In the genomic region with DNA sequence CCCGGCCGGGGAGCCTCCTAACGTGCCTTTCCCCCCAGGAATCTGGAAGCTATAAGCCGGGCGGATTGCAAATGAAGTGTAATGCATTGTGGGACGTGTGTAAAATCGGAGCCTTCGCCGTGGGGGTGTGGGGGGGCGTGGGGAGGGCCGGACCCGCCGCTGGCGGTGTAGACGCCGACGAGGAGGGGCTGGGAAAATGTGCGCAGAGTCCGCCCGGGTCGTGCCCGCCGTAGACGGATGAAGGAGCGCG, we compare ENCODE assay signal across 10 cellular contexts. TPM values are rescaled to one million over a fixed set of nuclear protein-coding genes. Genes with fewer than 3 reads are reported as not detected.
DNase-seq lines count a peak whose midpoint lies in the region; TF ChIP-seq lines count a peak whose summit lies in the region.
"Had no signal": no experiment of that assay in that cellular context is flagged by ENCODE, and none has a peak within 500 bp of the region (broad histone marks: within the 10 kb centered on the region; RNA-seq: fewer than 3 reads in every experiment).

No MANE protein-coding gene starts in this region.

- H3K4me2 ChIP-seq in SK-N-SH (peak overlapping the region; percentile 55; the same call in 1 of the 2 replicates), Karpas-422 (ENCODE audit: low read depth, low read length, poor library complexity, severe bottlenecking) (no peak overlapping the region)

- POLR2A ChIA-PET in SK-N-SH (lab: Yijun Ruan, JAX) = interaction anchor here (0.8 to 3.2 kb wide), 11 partner anchors 12 to 194 kb away, joined by 3 to 19 read pairs (median 5); no protein-coding TSS in a partner anchor

- H3K4me3 Mint-ChIP-seq in endothelial cell (ENCODE audit: unreplicated experiment) = peak overlapping the region; percentile 81
- H3K4me3 Mint-ChIP-seq in mesothelial cell of epicardium = peak overlapping the region; percentile 82

- peaks cover 46% of the 10 kb centered on the region for H3K27me3 ChIP-seq in SK-N-SH (ENCODE audit: insufficient read depth)
- H3K27me3 ChIP-seq in tibial nerve = peaks cover 0 to 4% of the 10 kb centered on the region in 2 donors
- no peaks in the 10 kb centered on the region for H3K27me3 ChIP-seq in Karpas-422 (ENCODE audit: low read length)

- WGBS in SK-N-SH (ENCODE audit: low lambda C conversion rate) = 8% methylated on average over 15 of the region's 26 CpGs
- 1% methylated on average over 23 to 26 of the region's 26 CpGs for WGBS in tibial nerve, 2 donors

- H3K9me3 ChIP-seq in SK-N-SH = no peaks in the 10 kb centered on the region
- H3K9me3 ChIP-seq in tibial nerve = no peaks in the 10 kb centered on the region
- no peaks in the 10 kb centered on the region for H3K9me3 ChIP-seq in Karpas-422 (ENCODE audit: low read length)

- H3K27ac ChIP-seq in SK-N-SH (ENCODE audit: low read depth in 2 of 2, low read length in 1 of 2) (peak overlapping the region in 1 of 2 experiments; percentile 95; a peak in 2 of 4 replicates), tibial nerve (peak overlapping the region in 3 of 4 donors; percentile 55 to 79 (median 60)), Karpas-422 (ENCODE audit: low read length) (no peak overlapping the region)

- H4K20me1 ChIP-seq in SK-N-SH (ENCODE audit: insufficient read depth) (no peaks in the 10 kb centered on the region), Karpas-422 (ENCODE audit: insufficient read depth, low read depth, low read length) (no peaks in the 10 kb centered on the region)

- DNase-seq in SK-N-SH (peak; percentile 73), endothelial cell (ENCODE audit: low spot score) (peak; percentile 18), mesothelial cell of epicardium (ENCODE audit: low spot score in 2 of 2, unreplicated experiment in 2 of 2) (no peak), tibial nerve (ENCODE audit: low spot score in 2 of 2) (no peak), NCI-H1694 treated with DMSO at 0.1 percent for 48 hours (lab: John Stamatoyannopoulos, UW) (no peak), NCI-H446 (lab: John Stamatoyannopoulos, UW) (no peak), Karpas-422 (no peak)
- DNase-seq: activated CD8-positive, alpha-beta memory T cell treated with anti-CD3 and anti-CD28 coated beads, Interleukin-2, amount 50 U/mL, for 4 hours; HCEC 1CT; stimulated activated CD4-positive, alpha-beta T cell treated with anti-CD3 and anti-CD28 coated beads, Interleukin-4, amount 100 ng/mL, for 1 hour had no signal

- no peak for TF ChIP-seq POLR2A in tibial nerve (IDR thresholded peaks at IDR 0.05)

- no peak for TF ChIP-seq RAD21 in SK-N-SH (IDR thresholded peaks at IDR 0.05; ENCODE audit: low read length)

- H3K27me3 Mint-ChIP-seq in endothelial cell (ENCODE audit: unreplicated experiment) (peaks cover 4% of the 10 kb centered on the region), mesothelial cell of epicardium (ENCODE audit: low read depth) (no peaks in the 10 kb centered on the region)

- H3K4me1 ChIP-seq in SK-N-SH (ENCODE audit: control insufficient read depth in 1 of 2, insufficient read depth in 2 of 2, low read depth in 1 of 2, low read length in 1 of 2) (peaks cover 0 to 10% of the 10 kb centered on the region in 2 experiments; a peak in 2 of 4 replicates), tibial nerve (peaks cover 0 to 51% (median 5%) of the 10 kb centered on the region in 4 donors), Karpas-422 (ENCODE audit: low read length) (no peaks in the 10 kb centered on the region)

- H3K4me3 ChIP-seq in SK-N-SH (ENCODE audit: low read depth in 2 of 2, low read length in 1 of 2) (peak overlapping the region; percentile 39 to 58; a peak in 3 of 4 replicates), tibial nerve (peak overlapping the region; percentile 50 to 72 (median 60)), Karpas-422 (ENCODE audit: low read length) (no peak overlapping the region)

- H3K9ac ChIP-seq in SK-N-SH (no peak overlapping the region), Karpas-422 (ENCODE audit: low read length) (no peak overlapping the region)

- peaks cover 11% of the 10 kb centered on the region for H3K4me1 Mint-ChIP-seq in endothelial cell (ENCODE audit: unreplicated experiment)
- H3K4me1 Mint-ChIP-seq in mesothelial cell of epicardium = peaks cover 14% of the 10 kb centered on the region

- H3K9me2 ChIP-seq in SK-N-SH (no peaks in the 10 kb centered on the region), Karpas-422 (replicated peaks; ENCODE audit: insufficient read depth, low read length) (no peaks in the 10 kb centered on the region)

- H3K27ac Mint-ChIP-seq in endothelial cell (ENCODE audit: unreplicated experiment) = no peak overlapping the region
- H3K27ac Mint-ChIP-seq in mesothelial cell of epicardium = peak overlapping the region; percentile 85

- TF ChIP-seq CTCF in SK-N-SH (IDR thresholded peaks at IDR 0.05) = no peak
- TF ChIP-seq CTCF in endothelial cell (IDR thresholded peaks at IDR 0.05; ENCODE audit: unreplicated experiment) = no peak
- TF ChIP-seq CTCF in mesothelial cell of epicardium (IDR thresholded peaks at IDR 0.05; ENCODE audit: unreplicated experiment) = no peak
- no peak for TF ChIP-seq CTCF in tibial nerve (IDR thresholded peaks at IDR 0.05)

- CTCF ChIA-PET in SK-N-SH (lab: Yijun Ruan, JAX) = interaction anchor here (0.7 to 6.8 kb wide), 5 partner anchors 47 to 262 kb away, joined by 3 to 64 read pairs (median 9); no protein-coding TSS in a partner anchor

- no peaks in the 10 kb centered on the region for H3K79me2 ChIP-seq in SK-N-SH (ENCODE audit: insufficient read depth)
- no peaks in the 10 kb centered on the region for H3K79me2 ChIP-seq in Karpas-422 (ENCODE audit: low read length)

- H3K36me3 ChIP-seq in SK-N-SH (replicated peaks in 1 of 2; ENCODE audit: control insufficient read depth in 1 of 2, insufficient read depth in 2 of 2, low read length in 1 of 2) (no peaks in the 10 kb centered on the region), tibial nerve (no peaks in the 10 kb centered on the region), Karpas-422 (ENCODE audit: insufficient read depth, low read length) (no peaks in the 10 kb centered on the region)

- H3K9me3 Mint-ChIP-seq in endothelial cell (ENCODE audit: unreplicated experiment) = no peaks in the 10 kb centered on the region
- H3K9me3 Mint-ChIP-seq in mesothelial cell of epicardium = peaks cover 11% of the 10 kb centered on the region

- H2AFZ ChIP-seq in SK-N-SH (ENCODE audit: low read depth) = no peak overlapping the region
- no peak overlapping the region for H2AFZ ChIP-seq in Karpas-422 (ENCODE audit: low read length)

- H3K36me3 Mint-ChIP-seq in endothelial cell (ENCODE audit: low read depth, unreplicated experiment) (peaks cover 4% of the 10 kb centered on the region), mesothelial cell of epicardium (peaks cover 11% of the 10 kb centered on the region)

- H3F3A ChIP-seq in SK-N-SH (replicated peaks; ENCODE audit: insufficient read depth) = no peaks in the 10 kb centered on the region

- TF ChIP-seq EP300 in SK-N-SH (IDR thresholded peaks at IDR 0.05; ENCODE audit: borderline replicate concordance in 1 of 2, low read depth in 1 of 2, low read length in 1 of 2) = no peak
- TF ChIP-seq EP300 in tibial nerve (IDR thresholded peaks at IDR 0.05) = no peak

TF ChIP-seq in SK-N-SH, 30 proteins besides CTCF, POLR2A, EP300 and RAD21:
- TF ChIP-seq FOSL2 (IDR thresholded peaks at IDR 0.05; ENCODE audit: borderline replicate concordance, low read depth) = no peak

RNA-seq across cellular contexts. Expression of a gene that starts 1.3 kb away (rescaled TPM):
- 0.16 and 0.49 TPM in 2 replicates for polyA plus RNA-seq in SK-N-SH (2012; rRNA removed)
- polyA plus RNA-seq in SK-N-SH (2012; cell fraction: cytosol; rRNA removed) = 0.27 and 0.43 TPM in 2 replicates
- 0.43 and 1.5 TPM in 2 replicates for polyA plus RNA-seq in SK-N-SH (2012; cell fraction: nucleus; rRNA removed)
- 4.8 TPM for total RNA-seq in endothelial cell (ENCODE audit: unreplicated experiment)
- 95.6 to 104 TPM (median 103 TPM) in 3 replicates for total RNA-seq in mesothelial cell of epicardium
- total RNA-seq in tibial nerve = 10 to 100 TPM; 11.9 to 28.6 (median 17.9) TPM
- not detected in 2 replicates for total RNA-seq in Karpas-422 (2014; rRNA removed; shearing (Covaris generic); ENCODE audit: low replicate concordance)

Comparison
In these comparisons a context has a peak if more than half of its experiments do, and no peak if none do; other contexts are left out.
1. DNase-seq: peak in SK-N-SH (single experiment) and endothelial cell (single experiment); none in mesothelial cell of epicardium (0 of 2), tibial nerve (0 of 2), NCI-H1694 treated with DMSO at 0.1 percent for 48 hours (single experiment), NCI-H446 (0 of 2) and Karpas-422 (single experiment).